In the genomic region with DNA sequence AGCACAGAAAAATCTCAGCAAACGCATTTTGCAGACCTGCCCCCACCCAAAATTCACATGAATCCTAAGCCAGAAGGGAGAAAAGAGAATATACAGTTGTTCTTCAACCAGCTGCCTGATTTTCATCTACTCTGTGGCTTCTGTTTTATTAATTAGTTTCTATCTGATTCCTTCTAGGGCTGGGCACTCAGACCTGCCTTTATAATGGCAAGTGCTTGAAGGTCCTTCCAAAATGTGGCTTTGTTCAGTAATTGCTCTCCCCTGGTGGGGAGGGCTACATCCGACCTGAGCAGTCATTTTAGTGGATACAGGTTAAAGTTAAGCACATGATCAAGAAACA, we compare ENCODE assay signal across 2 cellular contexts.
TF ChIP-seq lines count a peak whose summit lies in the region.

No MANE protein-coding gene starts in this region.

TF ChIP-seq in GM23338, 12 proteins besides CTCF, POLR2A, EP300 and RAD21 (continues in another document):
- TF ChIP-seq, protein P1, sequence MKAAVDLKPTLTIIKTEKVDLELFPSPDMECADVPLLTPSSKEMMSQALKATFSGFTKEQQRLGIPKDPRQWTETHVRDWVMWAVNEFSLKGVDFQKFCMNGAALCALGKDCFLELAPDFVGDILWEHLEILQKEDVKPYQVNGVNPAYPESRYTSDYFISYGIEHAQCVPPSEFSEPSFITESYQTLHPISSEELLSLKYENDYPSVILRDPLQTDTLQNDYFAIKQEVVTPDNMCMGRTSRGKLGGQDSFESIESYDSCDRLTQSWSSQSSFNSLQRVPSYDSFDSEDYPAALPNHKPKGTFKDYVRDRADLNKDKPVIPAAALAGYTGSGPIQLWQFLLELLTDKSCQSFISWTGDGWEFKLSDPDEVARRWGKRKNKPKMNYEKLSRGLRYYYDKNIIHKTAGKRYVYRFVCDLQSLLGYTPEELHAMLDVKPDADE (IDR thresholded peaks at IDR 0.05) = no peak
- no peak for TF ChIP-seq POLR2AphosphoS5 (IDR thresholded peaks at IDR 0.05; ENCODE audit: low read depth)
- TF ChIP-seq STAT1 (IDR thresholded peaks at IDR 0.05; ENCODE audit: unreplicated experiment) = no peak
- no peak for TF ChIP-seq EZH2 (IDR thresholded peaks at IDR 0.05; ENCODE audit: low read depth, unreplicated experiment)
- TF ChIP-seq, protein P2, sequence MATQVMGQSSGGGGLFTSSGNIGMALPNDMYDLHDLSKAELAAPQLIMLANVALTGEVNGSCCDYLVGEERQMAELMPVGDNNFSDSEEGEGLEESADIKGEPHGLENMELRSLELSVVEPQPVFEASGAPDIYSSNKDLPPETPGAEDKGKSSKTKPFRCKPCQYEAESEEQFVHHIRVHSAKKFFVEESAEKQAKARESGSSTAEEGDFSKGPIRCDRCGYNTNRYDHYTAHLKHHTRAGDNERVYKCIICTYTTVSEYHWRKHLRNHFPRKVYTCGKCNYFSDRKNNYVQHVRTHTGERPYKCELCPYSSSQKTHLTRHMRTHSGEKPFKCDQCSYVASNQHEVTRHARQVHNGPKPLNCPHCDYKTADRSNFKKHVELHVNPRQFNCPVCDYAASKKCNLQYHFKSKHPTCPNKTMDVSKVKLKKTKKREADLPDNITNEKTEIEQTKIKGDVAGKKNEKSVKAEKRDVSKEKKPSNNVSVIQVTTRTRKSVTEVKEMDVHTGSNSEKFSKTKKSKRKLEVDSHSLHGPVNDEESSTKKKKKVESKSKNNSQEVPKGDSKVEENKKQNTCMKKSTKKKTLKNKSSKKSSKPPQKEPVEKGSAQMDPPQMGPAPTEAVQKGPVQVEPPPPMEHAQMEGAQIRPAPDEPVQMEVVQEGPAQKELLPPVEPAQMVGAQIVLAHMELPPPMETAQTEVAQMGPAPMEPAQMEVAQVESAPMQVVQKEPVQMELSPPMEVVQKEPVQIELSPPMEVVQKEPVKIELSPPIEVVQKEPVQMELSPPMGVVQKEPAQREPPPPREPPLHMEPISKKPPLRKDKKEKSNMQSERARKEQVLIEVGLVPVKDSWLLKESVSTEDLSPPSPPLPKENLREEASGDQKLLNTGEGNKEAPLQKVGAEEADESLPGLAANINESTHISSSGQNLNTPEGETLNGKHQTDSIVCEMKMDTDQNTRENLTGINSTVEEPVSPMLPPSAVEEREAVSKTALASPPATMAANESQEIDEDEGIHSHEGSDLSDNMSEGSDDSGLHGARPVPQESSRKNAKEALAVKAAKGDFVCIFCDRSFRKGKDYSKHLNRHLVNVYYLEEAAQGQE (IDR thresholded peaks at IDR 0.05; ENCODE audit: unreplicated experiment) = no peak
- TF ChIP-seq ZNF331 (CRISPR knock-in tag; IDR thresholded peaks at IDR 0.05; ENCODE audit: low read depth) = no peak
- no peak for TF ChIP-seq CREB1 (CRISPR knock-in tag; IDR thresholded peaks at IDR 0.05; ENCODE audit: low read depth)
- no peak for TF ChIP-seq JUNB (IDR thresholded peaks at IDR 0.05; ENCODE audit: unreplicated experiment)
- TF ChIP-seq EZH2phosphoT487 (IDR thresholded peaks at IDR 0.05; ENCODE audit: unreplicated experiment) = no peak
- TF ChIP-seq, protein P3, sequence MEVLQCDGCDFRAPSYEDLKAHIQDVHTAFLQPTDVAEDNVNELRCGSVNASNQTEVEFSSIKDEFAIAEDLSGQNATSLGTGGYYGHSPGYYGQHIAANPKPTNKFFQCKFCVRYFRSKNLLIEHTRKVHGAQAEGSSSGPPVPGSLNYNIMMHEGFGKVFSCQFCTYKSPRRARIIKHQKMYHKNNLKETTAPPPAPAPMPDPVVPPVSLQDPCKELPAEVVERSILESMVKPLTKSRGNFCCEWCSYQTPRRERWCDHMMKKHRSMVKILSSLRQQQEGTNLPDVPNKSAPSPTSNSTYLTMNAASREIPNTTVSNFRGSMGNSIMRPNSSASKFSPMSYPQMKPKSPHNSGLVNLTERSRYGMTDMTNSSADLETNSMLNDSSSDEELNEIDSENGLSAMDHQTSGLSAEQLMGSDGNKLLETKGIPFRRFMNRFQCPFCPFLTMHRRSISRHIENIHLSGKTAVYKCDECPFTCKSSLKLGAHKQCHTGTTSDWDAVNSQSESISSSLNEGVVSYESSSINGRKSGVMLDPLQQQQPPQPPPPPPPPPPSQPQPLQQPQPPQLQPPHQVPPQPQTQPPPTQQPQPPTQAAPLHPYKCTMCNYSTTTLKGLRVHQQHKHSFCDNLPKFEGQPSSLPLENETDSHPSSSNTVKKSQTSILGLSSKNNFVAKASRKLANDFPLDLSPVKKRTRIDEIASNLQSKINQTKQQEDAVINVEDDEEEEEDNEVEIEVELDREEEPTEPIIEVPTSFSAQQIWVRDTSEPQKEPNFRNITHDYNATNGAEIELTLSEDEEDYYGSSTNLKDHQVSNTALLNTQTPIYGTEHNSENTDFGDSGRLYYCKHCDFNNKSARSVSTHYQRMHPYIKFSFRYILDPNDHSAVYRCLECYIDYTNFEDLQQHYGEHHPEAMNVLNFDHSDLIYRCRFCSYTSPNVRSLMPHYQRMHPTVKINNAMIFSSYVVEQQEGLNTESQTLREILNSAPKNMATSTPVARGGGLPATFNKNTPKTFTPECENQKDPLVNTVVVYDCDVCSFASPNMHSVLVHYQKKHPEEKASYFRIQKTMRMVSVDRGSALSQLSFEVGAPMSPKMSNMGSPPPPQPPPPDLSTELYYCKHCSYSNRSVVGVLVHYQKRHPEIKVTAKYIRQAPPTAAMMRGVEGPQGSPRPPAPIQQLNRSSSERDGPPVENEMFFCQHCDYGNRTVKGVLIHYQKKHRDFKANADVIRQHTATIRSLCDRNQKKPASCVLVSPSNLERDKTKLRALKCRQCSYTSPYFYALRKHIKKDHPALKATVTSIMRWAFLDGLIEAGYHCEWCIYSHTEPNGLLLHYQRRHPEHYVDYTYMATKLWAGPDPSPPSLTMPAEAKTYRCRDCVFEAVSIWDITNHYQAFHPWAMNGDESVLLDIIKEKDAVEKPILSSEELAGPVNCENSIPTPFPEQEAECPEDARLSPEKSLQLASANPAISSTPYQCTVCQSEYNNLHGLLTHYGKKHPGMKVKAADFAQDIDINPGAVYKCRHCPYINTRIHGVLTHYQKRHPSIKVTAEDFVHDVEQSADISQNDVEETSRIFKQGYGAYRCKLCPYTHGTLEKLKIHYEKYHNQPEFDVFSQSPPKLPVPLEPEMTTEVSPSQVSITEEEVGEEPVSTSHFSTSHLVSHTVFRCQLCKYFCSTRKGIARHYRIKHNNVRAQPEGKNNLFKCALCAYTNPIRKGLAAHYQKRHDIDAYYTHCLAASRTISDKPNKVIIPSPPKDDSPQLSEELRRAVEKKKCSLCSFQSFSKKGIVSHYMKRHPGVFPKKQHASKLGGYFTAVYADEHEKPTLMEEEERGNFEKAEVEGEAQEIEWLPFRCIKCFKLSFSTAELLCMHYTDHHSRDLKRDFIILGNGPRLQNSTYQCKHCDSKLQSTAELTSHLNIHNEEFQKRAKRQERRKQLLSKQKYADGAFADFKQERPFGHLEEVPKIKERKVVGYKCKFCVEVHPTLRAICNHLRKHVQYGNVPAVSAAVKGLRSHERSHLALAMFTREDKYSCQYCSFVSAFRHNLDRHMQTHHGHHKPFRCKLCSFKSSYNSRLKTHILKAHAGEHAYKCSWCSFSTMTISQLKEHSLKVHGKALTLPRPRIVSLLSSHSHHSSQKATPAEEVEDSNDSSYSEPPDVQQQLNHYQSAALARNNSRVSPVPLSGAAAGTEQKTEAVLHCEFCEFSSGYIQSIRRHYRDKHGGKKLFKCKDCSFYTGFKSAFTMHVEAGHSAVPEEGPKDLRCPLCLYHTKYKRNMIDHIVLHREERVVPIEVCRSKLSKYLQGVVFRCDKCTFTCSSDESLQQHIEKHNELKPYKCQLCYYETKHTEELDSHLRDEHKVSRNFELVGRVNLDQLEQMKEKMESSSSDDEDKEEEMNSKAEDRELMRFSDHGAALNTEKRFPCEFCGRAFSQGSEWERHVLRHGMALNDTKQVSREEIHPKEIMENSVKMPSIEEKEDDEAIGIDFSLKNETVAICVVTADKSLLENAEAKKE (CRISPR knock-in tag; IDR thresholded peaks at IDR 0.05) = no peak

TF ChIP-seq in K562, 482 proteins besides CTCF, POLR2A, EP300 and RAD21:
- TF ChIP-seq, protein P4, sequence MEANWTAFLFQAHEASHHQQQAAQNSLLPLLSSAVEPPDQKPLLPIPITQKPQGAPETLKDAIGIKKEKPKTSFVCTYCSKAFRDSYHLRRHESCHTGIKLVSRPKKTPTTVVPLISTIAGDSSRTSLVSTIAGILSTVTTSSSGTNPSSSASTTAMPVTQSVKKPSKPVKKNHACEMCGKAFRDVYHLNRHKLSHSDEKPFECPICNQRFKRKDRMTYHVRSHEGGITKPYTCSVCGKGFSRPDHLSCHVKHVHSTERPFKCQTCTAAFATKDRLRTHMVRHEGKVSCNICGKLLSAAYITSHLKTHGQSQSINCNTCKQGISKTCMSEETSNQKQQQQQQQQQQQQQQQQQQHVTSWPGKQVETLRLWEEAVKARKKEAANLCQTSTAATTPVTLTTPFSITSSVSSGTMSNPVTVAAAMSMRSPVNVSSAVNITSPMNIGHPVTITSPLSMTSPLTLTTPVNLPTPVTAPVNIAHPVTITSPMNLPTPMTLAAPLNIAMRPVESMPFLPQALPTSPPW (CRISPR knock-in tag; IDR thresholded peaks at IDR 0.05) = peak; percentile 15; the same call in 1 of the 2 replicates
- no peak for TF ChIP-seq ZFPM2 (CRISPR knock-in tag; IDR thresholded peaks at IDR 0.05)
